ENCODE assay signal across 11 cellular contexts in the genomic region with DNA sequence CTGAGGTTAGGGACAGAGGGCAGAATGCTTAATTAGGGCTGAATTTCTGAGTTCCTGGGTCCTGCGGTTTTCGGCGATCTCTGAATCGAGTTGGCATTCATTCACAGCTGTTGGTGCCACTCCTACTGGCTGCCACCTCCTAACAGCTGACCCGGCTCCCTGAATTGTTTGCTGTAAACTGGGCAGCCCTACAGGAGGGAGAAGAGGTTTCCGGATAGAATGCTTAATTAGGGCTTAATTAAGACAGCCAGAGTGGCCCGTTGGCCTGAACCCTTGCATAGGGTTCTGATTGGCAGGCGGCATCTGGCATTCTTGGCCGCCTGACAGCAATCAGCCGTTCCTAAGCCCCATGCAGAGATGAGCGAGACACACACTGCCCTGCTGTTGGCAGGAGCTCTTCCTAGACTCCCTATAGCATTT. TPM values are rescaled to one million over a fixed set of nuclear protein-coding genes. Genes with fewer than 3 reads are reported as not detected.
A peak's percentile ranks its signal among the peaks of the same experiment; 100 is the strongest.
DNase-seq lines count a peak whose midpoint lies in the region; ATAC-seq lines count a peak whose summit lies in the region.
"Had no signal": no experiment of that assay in that cellular context is flagged by ENCODE, and none has a peak within 500 bp of the region (broad histone marks: within the 10 kb centered on the region; RNA-seq: fewer than 3 reads in every experiment).

No MANE protein-coding gene starts in this region.

- H3K36me3 ChIP-seq in skeletal muscle tissue (ENCODE audit: control insufficient read depth in 3 of 3, insufficient read depth in 3 of 3, low read length in 3 of 3) = no peaks in the 10 kb centered on the region

- H3K9me3 ChIP-seq in skeletal muscle tissue (ENCODE audit: control insufficient read depth in 3 of 3, low read length in 3 of 3) = no peaks in the 10 kb centered on the region

- H3K9me3 Mint-ChIP-seq in stimulated activated memory B cell treated with anti-CD40 and anti-IgM and Interleukin-4, amounts not matched to agents 10 μg/mL and 1 μg/mL and 100 μg/mL, for 72 hours = no peaks in the 10 kb centered on the region
- H3K9me3 Mint-ChIP-seq: IgD-negative memory B cell had no signal

- H3K4me1 ChIP-seq in skeletal muscle tissue (ENCODE audit: control insufficient read depth in 3 of 3, insufficient read depth in 3 of 3, low read length in 3 of 3) = peaks cover 18 to 24% (median 19%) of the 10 kb centered on the region in 3 donors

- no peaks in the 10 kb centered on the region for H3K27me3 ChIP-seq in skeletal muscle tissue (ENCODE audit: control insufficient read depth in 3 of 3, insufficient read depth in 3 of 3, low read length in 3 of 3)

- DNase-seq in NCI-H1105 (lab: John Stamatoyannopoulos, UW) (peak; percentile 94), NCI-H69 (lab: John Stamatoyannopoulos, UW) (peak; percentile 99), head of caudate nucleus (peak in 41 of 42 donors; percentile 9 to 76 (median 50)), SIG-M5 treated with dmso at 0.1 percent for 504 hours (lab: John Stamatoyannopoulos, UW; ENCODE audit: unreplicated experiment) (no peak)
- DNase-seq in stimulated activated CD4-positive, alpha-beta T cell treated with anti-CD3 and anti-CD28 coated beads, Interleukin-4, amount 100 ng/mL, for 1 hour = no peak
- DNase-seq: amniotic stem cell had no signal

- peak overlapping the region; percentile 55 to 60 (median 60) for H3K4me3 ChIP-seq in skeletal muscle tissue (ENCODE audit: low read length in 3 of 3)

- no peak overlapping the region for H3K27ac Mint-ChIP-seq in stimulated activated memory B cell treated with anti-CD40 and anti-IgM and Interleukin-4, amounts not matched to agents 10 μg/mL and 1 μg/mL and 100 μg/mL, for 72 hours
- H3K27ac Mint-ChIP-seq: IgD-negative memory B cell had no signal

- no peak for ATAC-seq in HG02588 (IDR thresholded peaks at IDR 0.05; ENCODE audit: unreplicated experiment)
- no peak for ATAC-seq in stimulated activated memory B cell treated with anti-CD40 and anti-IgM and Interleukin-4, amounts not matched to agents 10 μg/mL and 1 μg/mL and 100 μg/mL, for 72 hours

- no peaks in the 10 kb centered on the region for H3K36me3 Mint-ChIP-seq in stimulated activated memory B cell treated with anti-CD40 and anti-IgM and Interleukin-4, amounts not matched to agents 10 μg/mL and 1 μg/mL and 100 μg/mL, for 72 hours
- H3K36me3 Mint-ChIP-seq: IgD-negative memory B cell had no signal

- H3K9ac ChIP-seq in skeletal muscle tissue (ENCODE audit: low read depth in 1 of 3, low read length in 3 of 3) = peak overlapping the region; percentile 34 to 70 (median 43)

- peaks cover 47% of the 10 kb centered on the region for H3K27me3 Mint-ChIP-seq in stimulated activated memory B cell treated with anti-CD40 and anti-IgM and Interleukin-4, amounts not matched to agents 10 μg/mL and 1 μg/mL and 100 μg/mL, for 72 hours

- H3K27ac ChIP-seq in skeletal muscle tissue (ENCODE audit: low read depth, low read length) = peak overlapping the region; percentile 68

- intact Hi-C loops in head of caudate nucleus (cut with DNase I) = no loop called here

- H3K4me3 Mint-ChIP-seq in stimulated activated memory B cell treated with anti-CD40 and anti-IgM and Interleukin-4, amounts not matched to agents 10 μg/mL and 1 μg/mL and 100 μg/mL, for 72 hours = no peak overlapping the region
- H3K4me3 Mint-ChIP-seq: IgD-negative memory B cell had no signal

- no peaks in the 10 kb centered on the region for H3K4me1 Mint-ChIP-seq in stimulated activated memory B cell treated with anti-CD40 and anti-IgM and Interleukin-4, amounts not matched to agents 10 μg/mL and 1 μg/mL and 100 μg/mL, for 72 hours
- H3K4me1 Mint-ChIP-seq: IgD-negative memory B cell had no signal

RNA-seq across cellular contexts. Expression of gene FRMPD1, which starts 25.7 kb away (rescaled TPM):
- 6.3 TPM for total RNA-seq in skeletal muscle tissue
- total RNA-seq: T-helper 2 cell treated with Interferon-gamma antibody and Interleukin-4, amounts not matched to agents 100 ng/mL and 5 ng/mL, for 36 hours had no signal

Comparison
In these comparisons a context has a peak if more than half of its experiments do, and no peak if none do; other contexts are left out.
1. DNase-seq: peak in NCI-H1105 (single experiment), NCI-H69 (single experiment) and head of caudate nucleus (41 of 42); none in SIG-M5 treated with dmso at 0.1 percent for 504 hours (single experiment) and stimulated activated CD4-positive, alpha-beta T cell treated with anti-CD3 and anti-CD28 coated beads, Interleukin-4, amount 100 ng/mL, for 1 hour (single experiment).